ENCODE assay signal across 10 cellular contexts in genomic region chr12:118063567-118064391, GRCh38. TPM values are rescaled to one million over a fixed set of nuclear protein-coding genes. Genes with fewer than 3 reads are reported as not detected.
DNase-seq lines count a peak whose midpoint lies in the region; ATAC-seq, FAIRE-seq and TF ChIP-seq lines count a peak whose summit lies in the region.
"Had no signal": no experiment of that assay in that cellular context is flagged by ENCODE, and none has a peak within 500 bp of the region (broad histone marks: within the 10 kb centered on the region; RNA-seq: fewer than 3 reads in every experiment).

No MANE protein-coding gene starts in this region.

- no peak for DNase-seq in activated CD4-positive, alpha-beta T cell treated with anti-CD3 and anti-CD28 coated beads, Interleukin-2, amount 10 ng/mL, durations not matched to agents 24 days and 14 days
- DNase-seq in activated CD4-positive, alpha-beta T cell treated with anti-CD3 and anti-CD28 coated beads, Interleukin-2, amount 50 U/mL, for 48 hours: no peak
- DNase-seq in SK-N-MC (ENCODE audit: low read depth, low spot score): no peak
- DNase-seq in erythroblast (lab: John Stamatoyannopoulos, UW): peak; percentile 66 to 83
- no peak for DNase-seq in stimulated activated effector memory CD8-positive, alpha-beta T cell treated with anti-CD3 and anti-CD28 coated beads, Interleukin-12 subunit alpha, Interleukin-12 subunit beta, amount 100 ng/mL, for 72 hours (ENCODE audit: low spot score in 2 of 2)
- DNase-seq in HTR-8/SVneo (ENCODE audit: insufficient read length, low spot score): no peak
- DNase-seq: left cardiac atrium, NCI-H774 had no signal

- no peak for FAIRE-seq in HTR-8/SVneo (lab: Jason Lieb, UNC)

- H3K27ac ChIP-seq in SK-N-MC: peak overlapping the region; percentile 21; the same call in 1 of the 2 replicates

- no peak for TF ChIP-seq POLR2A in erythroblast (IDR thresholded peaks at IDR 0.05; ENCODE audit: low read length)

- peaks cover 60% of the 10 kb centered on the region for H3K4me1 Mint-ChIP-seq in activated CD4-positive, alpha-beta T cell treated with anti-CD3 and anti-CD28 coated beads, Interleukin-2, amount 10 ng/mL, durations not matched to agents 24 days and 14 days
- peaks cover 41% of the 10 kb centered on the region for H3K4me1 Mint-ChIP-seq in stimulated activated effector memory CD8-positive, alpha-beta T cell treated with anti-CD3 and anti-CD28 coated beads, Interleukin-12 subunit alpha, Interleukin-12 subunit beta, amount 100 ng/mL, for 72 hours

- H3K9ac ChIP-seq in SK-N-MC (ENCODE audit: insufficient read length): peak overlapping the region; percentile 50

- H3K36me3 ChIP-seq in SK-N-MC (ENCODE audit: insufficient read depth, low read length): no peaks in the 10 kb centered on the region

- H3K9me3 Mint-ChIP-seq in activated CD4-positive, alpha-beta T cell treated with anti-CD3 and anti-CD28 coated beads, Interleukin-2, amount 10 ng/mL, durations not matched to agents 24 days and 14 days: no peaks in the 10 kb centered on the region
- no peaks in the 10 kb centered on the region for H3K9me3 Mint-ChIP-seq in stimulated activated effector memory CD8-positive, alpha-beta T cell treated with anti-CD3 and anti-CD28 coated beads, Interleukin-12 subunit alpha, Interleukin-12 subunit beta, amount 100 ng/mL, for 72 hours

- ATAC-seq in stimulated activated effector memory CD8-positive, alpha-beta T cell treated with anti-CD3 and anti-CD28 coated beads, Interleukin-12 subunit alpha, Interleukin-12 subunit beta, amount 100 ng/mL, for 72 hours: no peak
- ATAC-seq in GM21786 (IDR thresholded peaks at IDR 0.05; ENCODE audit: unreplicated experiment) (no peak), GM18873 (IDR thresholded peaks at IDR 0.05; ENCODE audit: low FRiP score, unreplicated experiment) (no peak)
- ATAC-seq: left cardiac atrium had no signal

- intact Hi-C loops in activated CD4-positive, alpha-beta T cell treated with anti-CD3 and anti-CD28 coated beads, Interleukin-2, amount 10 ng/mL, durations not matched to agents 24 days and 14 days (cut with micrococcal nuclease): loop anchor here (2.0 to 5.0 kb wide), 2 partner anchors 39 to 294 kb away; no protein-coding TSS in a partner anchor

- no peaks in the 10 kb centered on the region for H3K27me3 Mint-ChIP-seq in activated CD4-positive, alpha-beta T cell treated with anti-CD3 and anti-CD28 coated beads, Interleukin-2, amount 10 ng/mL, durations not matched to agents 24 days and 14 days

- peak overlapping the region; percentile 93 for H3K4me3 Mint-ChIP-seq in activated CD4-positive, alpha-beta T cell treated with anti-CD3 and anti-CD28 coated beads, Interleukin-2, amount 10 ng/mL, durations not matched to agents 24 days and 14 days
- peak overlapping the region; percentile 35 for H3K4me3 Mint-ChIP-seq in stimulated activated effector memory CD8-positive, alpha-beta T cell treated with anti-CD3 and anti-CD28 coated beads, Interleukin-12 subunit alpha, Interleukin-12 subunit beta, amount 100 ng/mL, for 72 hours

- no peaks in the 10 kb centered on the region for H3K9me3 ChIP-seq in SK-N-MC (ENCODE audit: low read depth, low read length)

- no peak overlapping the region for H3K4me3 ChIP-seq in SK-N-MC

- peaks cover 31% of the 10 kb centered on the region for H3K36me3 Mint-ChIP-seq in activated CD4-positive, alpha-beta T cell treated with anti-CD3 and anti-CD28 coated beads, Interleukin-2, amount 10 ng/mL, durations not matched to agents 24 days and 14 days (ENCODE audit: low read depth)
- H3K36me3 Mint-ChIP-seq in stimulated activated effector memory CD8-positive, alpha-beta T cell treated with anti-CD3 and anti-CD28 coated beads, Interleukin-12 subunit alpha, Interleukin-12 subunit beta, amount 100 ng/mL, for 72 hours: peaks cover 36% of the 10 kb centered on the region

- H3K27ac Mint-ChIP-seq in activated CD4-positive, alpha-beta T cell treated with anti-CD3 and anti-CD28 coated beads, Interleukin-2, amount 10 ng/mL, durations not matched to agents 24 days and 14 days: peak overlapping the region; percentile 97
- peak overlapping the region; percentile 17 for H3K27ac Mint-ChIP-seq in stimulated activated effector memory CD8-positive, alpha-beta T cell treated with anti-CD3 and anti-CD28 coated beads, Interleukin-12 subunit alpha, Interleukin-12 subunit beta, amount 100 ng/mL, for 72 hours

RNA-seq across cellular contexts. Expression of gene WSB2, which starts 2.8 kb away (rescaled TPM):
- 129 and 133 TPM in 2 replicates for total RNA-seq in activated CD4-positive, alpha-beta T cell treated with anti-CD3 and anti-CD28 coated beads, Interleukin-2, amount 10 ng/mL, durations not matched to agents 24 days and 14 days

RNA-seq across cellular contexts. Expression of gene VSIG10, which starts 40.0 kb away (rescaled TPM):
- total RNA-seq in activated CD4-positive, alpha-beta T cell treated with anti-CD3 and anti-CD28 coated beads, Interleukin-2, amount 10 ng/mL, durations not matched to agents 24 days and 14 days: 12.8 and 14.4 TPM in 2 replicates

RNA-seq across cellular contexts. Expression of gene RFC5, which starts 47.3 kb away (rescaled TPM):
- total RNA-seq in activated CD4-positive, alpha-beta T cell treated with anti-CD3 and anti-CD28 coated beads, Interleukin-2, amount 10 ng/mL, durations not matched to agents 24 days and 14 days: 82.9 and 84.4 TPM in 2 replicates

Comparison
In these comparisons a context has a peak if more than half of its experiments do, and no peak if none do; other contexts are left out.
1. DNase-seq: peak in erythroblast (2 of 2); none in activated CD4-positive, alpha-beta T cell treated with anti-CD3 and anti-CD28 coated beads, Interleukin-2, amount 10 ng/mL, durations not matched to agents 24 days and 14 days (single experiment), activated CD4-positive, alpha-beta T cell treated with anti-CD3 and anti-CD28 coated beads, Interleukin-2, amount 50 U/mL, for 48 hours (0 of 2), SK-N-MC (single experiment), stimulated activated effector memory CD8-positive, alpha-beta T cell treated with anti-CD3 and anti-CD28 coated beads, Interleukin-12 subunit alpha, Interleukin-12 subunit beta, amount 100 ng/mL, for 72 hours (0 of 2) and HTR-8/SVneo (single experiment).